In genomic region chr2:137357641-137358040, GRCh38 we compare ENCODE assay signal across 20 cellular contexts.
A peak's percentile ranks its signal among the peaks of the same experiment; 100 is the strongest.
DNase-seq lines count a peak whose midpoint lies in the region; ATAC-seq and TF ChIP-seq lines count a peak whose summit lies in the region.
"Had no signal": no experiment of that assay in that cellular context is flagged by ENCODE, and none has a peak within 500 bp of the region (broad histone marks: within the 10 kb centered on the region; RNA-seq: fewer than 3 reads in every experiment).

No MANE protein-coding gene starts in this region.

- CTCF ChIA-PET in RWPE1 (lab: Yijun Ruan, JAX) = no interaction called here

- H3K36me3 Mint-ChIP-seq in stimulated activated naive CD8-positive, alpha-beta T cell treated with anti-CD3 and anti-CD28 coated beads, Interleukin-15, Interleukin-2, amounts not matched to agents 100 ng/mL and 50 ng/mL, for 24 hours (ENCODE audit: low read depth) = no peaks in the 10 kb centered on the region
- no peaks in the 10 kb centered on the region for H3K36me3 Mint-ChIP-seq in mesothelial cell of epicardium

- H3K27me3 Mint-ChIP-seq in stimulated activated naive CD8-positive, alpha-beta T cell treated with anti-CD3 and anti-CD28 coated beads, Interleukin-15, Interleukin-2, amounts not matched to agents 100 ng/mL and 50 ng/mL, for 24 hours = no peaks in the 10 kb centered on the region
- H3K27me3 Mint-ChIP-seq in stimulated activated naive CD8-positive, alpha-beta T cell treated with anti-CD3 and anti-CD28 coated beads, Interleukin-15, amount 100 ng/mL, for 72 hours = no peaks in the 10 kb centered on the region
- H3K27me3 Mint-ChIP-seq in mesothelial cell of epicardium (ENCODE audit: low read depth) = no peaks in the 10 kb centered on the region
- H3K27me3 Mint-ChIP-seq: CD4-positive, alpha-beta T cell had no signal

- no peak for ATAC-seq in stimulated activated naive CD8-positive, alpha-beta T cell treated with anti-CD3 and anti-CD28 coated beads, Interleukin-15, amount 100 ng/mL, for 72 hours
- ATAC-seq in gastroesophageal sphincter = no peak
- no peak for ATAC-seq in GM21529 (IDR thresholded peaks at IDR 0.05; ENCODE audit: unreplicated experiment)
- ATAC-seq: HCT116 had no signal

- TF ChIP-seq POLR2A in gastroesophageal sphincter (IDR thresholded peaks at IDR 0.05) = no peak

- peaks cover 9% of the 10 kb centered on the region for H3K9me3 Mint-ChIP-seq in stimulated activated naive CD8-positive, alpha-beta T cell treated with anti-CD3 and anti-CD28 coated beads, Interleukin-15, Interleukin-2, amounts not matched to agents 100 ng/mL and 50 ng/mL, for 24 hours
- H3K9me3 Mint-ChIP-seq in stimulated activated naive CD8-positive, alpha-beta T cell treated with anti-CD3 and anti-CD28 coated beads, Interleukin-15, amount 100 ng/mL, for 72 hours = peaks cover 16 to 17% of the 10 kb centered on the region in 2 donors
- H3K9me3 Mint-ChIP-seq in mesothelial cell of epicardium = peaks cover 29% of the 10 kb centered on the region

- H3K27me3 ChIP-seq in BE2C = no peaks in the 10 kb centered on the region
- H3K27me3 ChIP-seq in gastroesophageal sphincter = no peaks in the 10 kb centered on the region
- H3K27me3 ChIP-seq: BLaER1 treated with 17β-estradiol and CSF1 and Interleukin-3, amounts not matched to agents 10 nM and 100 nM had no signal

- POLR2A ChIA-PET in RWPE1 (lab: Yijun Ruan, JAX; ENCODE audit: low non-redundant PET) = no interaction called here

- H3K27ac Mint-ChIP-seq in stimulated activated naive CD8-positive, alpha-beta T cell treated with anti-CD3 and anti-CD28 coated beads, Interleukin-15, Interleukin-2, amounts not matched to agents 100 ng/mL and 50 ng/mL, for 24 hours = peak overlapping the region; percentile 18
- H3K27ac Mint-ChIP-seq in stimulated activated naive CD8-positive, alpha-beta T cell treated with anti-CD3 and anti-CD28 coated beads, Interleukin-15, amount 100 ng/mL, for 72 hours = no peak overlapping the region
- no peak overlapping the region for H3K27ac Mint-ChIP-seq in mesothelial cell of epicardium
- H3K27ac Mint-ChIP-seq: CD4-positive, alpha-beta T cell had no signal

- no peaks in the 10 kb centered on the region for H3K4me1 ChIP-seq in BE2C
- no peaks in the 10 kb centered on the region for H3K4me1 ChIP-seq in gastroesophageal sphincter
- H3K4me1 ChIP-seq: BLaER1 treated with 17β-estradiol and CSF1 and Interleukin-3, amounts not matched to agents 10 nM and 100 nM had no signal

- H3K9me3 ChIP-seq in BE2C = no peaks in the 10 kb centered on the region
- peaks cover 0 to 18% (median 0%) of the 10 kb centered on the region in 3 donors for H3K9me3 ChIP-seq in gastroesophageal sphincter

- no peak for DNase-seq in stimulated activated naive CD8-positive, alpha-beta T cell treated with anti-CD3 and anti-CD28 coated beads, Interleukin-15, amount 100 ng/mL, for 72 hours
- DNase-seq in RWPE1 (ENCODE audit: low spot score) = peak; percentile 26
- peak; percentile 63 for DNase-seq in epithelial cell of esophagus (ENCODE audit: low read depth)
- DNase-seq in BE2C = no peak
- no peak for DNase-seq in mesothelial cell of epicardium (ENCODE audit: low spot score in 2 of 2, unreplicated experiment in 2 of 2)
- DNase-seq: CD4-positive, alpha-beta T cell; GOT3; Karpas-422; NCI-H2029; NCI-H446 treated with DMSO at 0.1 percent for 48 hours; NCI-H526; NCI-H82; NK-92 treated with Interleukin-12 subunit alpha and Interleukin-12 subunit beta, amount 100 ng/mL, for 24 hours; SHP77 treated with DMSO at 0.1 percent for 48 hours had no signal

- no peaks in the 10 kb centered on the region for H3K4me1 Mint-ChIP-seq in stimulated activated naive CD8-positive, alpha-beta T cell treated with anti-CD3 and anti-CD28 coated beads, Interleukin-15, Interleukin-2, amounts not matched to agents 100 ng/mL and 50 ng/mL, for 24 hours (ENCODE audit: low read depth)
- no peaks in the 10 kb centered on the region for H3K4me1 Mint-ChIP-seq in stimulated activated naive CD8-positive, alpha-beta T cell treated with anti-CD3 and anti-CD28 coated beads, Interleukin-15, amount 100 ng/mL, for 72 hours
- peaks cover 2% of the 10 kb centered on the region for H3K4me1 Mint-ChIP-seq in mesothelial cell of epicardium

- TF ChIP-seq CTCF in RWPE1 (conservative IDR thresholded peaks at IDR 0.05; ENCODE audit: low read depth) (no peak), epithelial cell of esophagus (IDR thresholded peaks at IDR 0.05; ENCODE audit: insufficient read depth, low read depth, low read length, missing control alignments) (no peak), BE2C (IDR thresholded peaks at IDR 0.05; ENCODE audit: low read depth, low read length) (no peak), gastroesophageal sphincter (IDR thresholded peaks at IDR 0.05) (no peak), mesothelial cell of epicardium (IDR thresholded peaks at IDR 0.05; ENCODE audit: unreplicated experiment) (no peak)

- TF ChIP-seq EP300 in gastroesophageal sphincter (IDR thresholded peaks at IDR 0.05) = no peak

- no peak overlapping the region for H3K4me3 ChIP-seq in epithelial cell of esophagus (ENCODE audit: low read length)
- H3K4me3 ChIP-seq in BE2C (ENCODE audit: low read depth, low read length) = no peak overlapping the region
- H3K4me3 ChIP-seq in gastroesophageal sphincter = no peak overlapping the region
- H3K4me3 ChIP-seq: BLaER1 treated with 17β-estradiol and CSF1 and Interleukin-3, amounts not matched to agents 10 nM and 100 nM had no signal

- H3K27ac ChIP-seq in RWPE1 (no peak overlapping the region), gastroesophageal sphincter (no peak overlapping the region)
- H3K27ac ChIP-seq: BLaER1 treated with 17β-estradiol and CSF1 and Interleukin-3, amounts not matched to agents 10 nM and 100 nM; HL-60 had no signal

- H3K36me3 ChIP-seq in BE2C (no peaks in the 10 kb centered on the region), gastroesophageal sphincter (no peaks in the 10 kb centered on the region)
- H3K36me3 ChIP-seq: BLaER1 treated with 17β-estradiol and CSF1 and Interleukin-3, amounts not matched to agents 10 nM and 100 nM had no signal

- H3K4me3 Mint-ChIP-seq in stimulated activated naive CD8-positive, alpha-beta T cell treated with anti-CD3 and anti-CD28 coated beads, Interleukin-15, Interleukin-2, amounts not matched to agents 100 ng/mL and 50 ng/mL, for 24 hours = no peak overlapping the region
- no peak overlapping the region for H3K4me3 Mint-ChIP-seq in stimulated activated naive CD8-positive, alpha-beta T cell treated with anti-CD3 and anti-CD28 coated beads, Interleukin-15, amount 100 ng/mL, for 72 hours
- no peak overlapping the region for H3K4me3 Mint-ChIP-seq in mesothelial cell of epicardium
- H3K4me3 Mint-ChIP-seq: CD4-positive, alpha-beta T cell had no signal

Comparison
In these comparisons a context has a peak if more than half of its experiments do, and no peak if none do; other contexts are left out.
1. DNase-seq: peak in RWPE1 (single experiment) and epithelial cell of esophagus (single experiment); none in stimulated activated naive CD8-positive, alpha-beta T cell treated with anti-CD3 and anti-CD28 coated beads, Interleukin-15, amount 100 ng/mL, for 72 hours (0 of 2), BE2C (single experiment) and mesothelial cell of epicardium (0 of 2).